In genomic region chr11:65204143-65204542, GRCh38 we compare ENCODE assay signal across 26 cellular contexts. TPM values are rescaled to one million over a fixed set of nuclear protein-coding genes. Genes with fewer than 3 reads are reported as not detected.
A peak's percentile ranks its signal among the peaks of the same experiment; 100 is the strongest.
DNase-seq lines count a peak whose midpoint lies in the region; ATAC-seq and TF ChIP-seq lines count a peak whose summit lies in the region.
"Had no signal": no experiment of that assay in that cellular context is flagged by ENCODE, and none has a peak within 500 bp of the region (broad histone marks: within the 10 kb centered on the region; RNA-seq: fewer than 3 reads in every experiment).

No MANE protein-coding gene starts in this region.

- no peak overlapping the region for H3K4me3 Mint-ChIP-seq in activated T-cell treated with anti-CD3 and anti-CD28 coated beads, Interleukin-2, amount 50 U/mL, for 24 hours
- peak overlapping the region; percentile 60 for H3K4me3 Mint-ChIP-seq in WTC11
- no peak overlapping the region for H3K4me3 Mint-ChIP-seq in osteocyte (ENCODE audit: unreplicated experiment)
- H3K4me3 Mint-ChIP-seq: activated CD8-positive, alpha-beta T cell treated with anti-CD3 and anti-CD28 coated beads for 36 hours; activated naive CD8-positive, alpha-beta T cell treated with anti-CD3 and anti-CD28 coated beads, Interleukin-2, amount 50 U/mL, for 24 hours; CD14-positive monocyte; dendritic cell treated with granulocyte-macrophage colony-stimulating factor and Interleukin-4, amounts not matched to agents 40 ng/mL and 50 ng/mL, for 4 days; nephron; stimulated activated naive CD8-positive, alpha-beta T cell treated with anti-CD3 and anti-CD28 coated beads, Interleukin-15, Interleukin-2, amounts not matched to agents 100 ng/mL and 50 ng/mL, for 24 hours had no signal

- H3K27me3 ChIP-seq in sigmoid colon = no peaks in the 10 kb centered on the region
- H3K27me3 ChIP-seq: esophagus muscularis mucosa, heart left ventricle, pancreas, testis had no signal

- CTCF ChIA-PET in WTC11 (lab: Charles Lee) = interaction anchor here (0.6 to 6.3 kb wide), 28 partner anchors 10 to 400 kb away, joined by 3 to 82 read pairs (median 5); partner anchors contain the start of genes CAPN1, CDC42EP2, POLA2 and VPS51

- peaks cover 62% of the 10 kb centered on the region for H3K36me3 Mint-ChIP-seq in activated T-cell treated with anti-CD3 and anti-CD28 coated beads, Interleukin-2, amount 50 U/mL, for 24 hours (ENCODE audit: low read depth)
- H3K36me3 Mint-ChIP-seq in WTC11 = peaks cover 43% of the 10 kb centered on the region
- peaks cover 28% of the 10 kb centered on the region for H3K36me3 Mint-ChIP-seq in osteocyte (ENCODE audit: unreplicated experiment)

- H3K4me3 ChIP-seq in sigmoid colon = no peak overlapping the region
- H3K4me3 ChIP-seq: esophagus muscularis mucosa, heart left ventricle, pancreas, PC-9 had no signal

- TF ChIP-seq EP300 in sigmoid colon (IDR thresholded peaks at IDR 0.05) = no peak

- ATAC-seq in WTC11 (peak; percentile 11), HG02571 (IDR thresholded peaks at IDR 0.05; ENCODE audit: unreplicated experiment) (no peak)

- no peak overlapping the region for H3K27ac Mint-ChIP-seq in activated T-cell treated with anti-CD3 and anti-CD28 coated beads, Interleukin-2, amount 50 U/mL, for 24 hours
- H3K27ac Mint-ChIP-seq in WTC11 = peak overlapping the region; percentile 85
- no peak overlapping the region for H3K27ac Mint-ChIP-seq in osteocyte (ENCODE audit: unreplicated experiment)
- H3K27ac Mint-ChIP-seq: activated CD8-positive, alpha-beta T cell treated with anti-CD3 and anti-CD28 coated beads for 36 hours; activated naive CD8-positive, alpha-beta T cell treated with anti-CD3 and anti-CD28 coated beads, Interleukin-2, amount 50 U/mL, for 24 hours; dendritic cell treated with granulocyte-macrophage colony-stimulating factor and Interleukin-4, amounts not matched to agents 40 ng/mL and 50 ng/mL, for 4 days; nephron; stimulated activated naive CD8-positive, alpha-beta T cell treated with anti-CD3 and anti-CD28 coated beads, Interleukin-15, Interleukin-2, amounts not matched to agents 100 ng/mL and 50 ng/mL, for 24 hours had no signal

- peaks cover 2% of the 10 kb centered on the region for H3K4me1 Mint-ChIP-seq in activated T-cell treated with anti-CD3 and anti-CD28 coated beads, Interleukin-2, amount 50 U/mL, for 24 hours (ENCODE audit: low read depth)
- H3K4me1 Mint-ChIP-seq in WTC11 = peaks cover 16% of the 10 kb centered on the region
- H3K4me1 Mint-ChIP-seq in osteocyte (ENCODE audit: unreplicated experiment) = peaks cover 3% of the 10 kb centered on the region
- H3K4me1 Mint-ChIP-seq: activated naive CD8-positive, alpha-beta T cell treated with anti-CD3 and anti-CD28 coated beads, Interleukin-2, amount 50 U/mL, for 24 hours; nephron had no signal

- POLR2A ChIA-PET in WTC11 (lab: Charles Lee) = interaction anchor here (0.5 to 1.1 kb wide), 4 partner anchors 21 to 1343 kb away, joined by 3 read pairs; partner anchors contain the start of gene POLA2

- H3K27me3 Mint-ChIP-seq in activated T-cell treated with anti-CD3 and anti-CD28 coated beads, Interleukin-2, amount 50 U/mL, for 24 hours = no peaks in the 10 kb centered on the region
- H3K27me3 Mint-ChIP-seq in WTC11 (ENCODE audit: low read depth) (no peaks in the 10 kb centered on the region), osteocyte (ENCODE audit: unreplicated experiment) (no peaks in the 10 kb centered on the region)
- H3K27me3 Mint-ChIP-seq: activated CD8-positive, alpha-beta T cell treated with anti-CD3 and anti-CD28 coated beads for 36 hours; activated naive CD8-positive, alpha-beta T cell treated with anti-CD3 and anti-CD28 coated beads, Interleukin-2, amount 50 U/mL, for 24 hours; dendritic cell treated with granulocyte-macrophage colony-stimulating factor and Interleukin-4, amounts not matched to agents 40 ng/mL and 50 ng/mL, for 4 days; stimulated activated naive CD8-positive, alpha-beta T cell treated with anti-CD3 and anti-CD28 coated beads, Interleukin-15, Interleukin-2, amounts not matched to agents 100 ng/mL and 50 ng/mL, for 24 hours had no signal

- intact Hi-C loops in sigmoid colon (cut with DNase I) = loop anchor here (10.0 kb wide), 1 partner anchor 51 kb away; no protein-coding TSS in a partner anchor

- 96% methylated on average over 15 of the region's 15 CpGs for WGBS in sigmoid colon, 2 donors

- DNase-seq in activated T-cell treated with anti-CD3 and anti-CD28 coated beads, Interleukin-2, amount 50 U/mL, for 24 hours = peak; percentile 25
- DNase-seq in activated T-cell treated with anti-CD3 and anti-CD28 coated beads for 4 hours = no peak
- DNase-seq in WTC11 (ENCODE audit: low spot score) = peak; percentile 12
- DNase-seq in islet precursor cell = peak; percentile 51
- peak; percentile 48 for DNase-seq in sigmoid colon
- DNase-seq in DMS 273 (lab: John Stamatoyannopoulos, UW; ENCODE audit: unreplicated experiment) = no peak
- DNase-seq in osteocyte (ENCODE audit: extremely low spot score, unreplicated experiment) = no peak
- DNase-seq: GF-D8, MM.1S, NCI-H2029 treated with DMSO at 0.1 percent for 48 hours, NCI-H524 treated with DMSO at 0.1 percent for 48 hours had no signal

- H3K4me1 ChIP-seq in sigmoid colon = no peaks in the 10 kb centered on the region
- H3K4me1 ChIP-seq: heart left ventricle, pancreas, testis had no signal

- H3K9me3 Mint-ChIP-seq in activated T-cell treated with anti-CD3 and anti-CD28 coated beads, Interleukin-2, amount 50 U/mL, for 24 hours = no peaks in the 10 kb centered on the region
- H3K9me3 Mint-ChIP-seq in WTC11 (no peaks in the 10 kb centered on the region), osteocyte (ENCODE audit: unreplicated experiment) (no peaks in the 10 kb centered on the region)
- H3K9me3 Mint-ChIP-seq: activated CD8-positive, alpha-beta T cell treated with anti-CD3 and anti-CD28 coated beads for 36 hours; activated naive CD8-positive, alpha-beta T cell treated with anti-CD3 and anti-CD28 coated beads, Interleukin-2, amount 50 U/mL, for 24 hours; CD14-positive monocyte; dendritic cell treated with granulocyte-macrophage colony-stimulating factor and Interleukin-4, amounts not matched to agents 40 ng/mL and 50 ng/mL, for 4 days; nephron; stimulated activated naive CD8-positive, alpha-beta T cell treated with anti-CD3 and anti-CD28 coated beads, Interleukin-15, Interleukin-2, amounts not matched to agents 100 ng/mL and 50 ng/mL, for 24 hours had no signal

- TF ChIP-seq CTCF in WTC11 (IDR thresholded peaks at IDR 0.05) = no peak
- no peak for TF ChIP-seq CTCF in sigmoid colon (IDR thresholded peaks at IDR 0.05)
- no peak for TF ChIP-seq CTCF in osteocyte (IDR thresholded peaks at IDR 0.05)

- H3K9me3 ChIP-seq in sigmoid colon = no peaks in the 10 kb centered on the region
- H3K9me3 ChIP-seq: esophagus muscularis mucosa, heart left ventricle, pancreas, testis had no signal

- TF ChIP-seq POLR2A in sigmoid colon (IDR thresholded peaks at IDR 0.05) = no peak

- peaks cover 27 to 89% (median 49%) of the 10 kb centered on the region in 4 donors for H3K36me3 ChIP-seq in sigmoid colon

- no peak overlapping the region for H3K27ac ChIP-seq in sigmoid colon
- H3K27ac ChIP-seq: esophagus muscularis mucosa, heart left ventricle, KMS-11, pancreas, testis had no signal

TF ChIP-seq in WTC11, 78 proteins besides CTCF, POLR2A, EP300 and RAD21:
- TF ChIP-seq ZNF263 (CRISPR knock-in tag; IDR thresholded peaks at IDR 0.05; ENCODE audit: low read depth) (peak; percentile 41; the same call in 1 of the 2 replicates), AR (CRISPR knock-in tag; IDR thresholded peaks at IDR 0.05) (no peak), NR1H2 (CRISPR knock-in tag; IDR thresholded peaks at IDR 0.05) (no peak)
- TF ChIP-seq, protein P1, sequence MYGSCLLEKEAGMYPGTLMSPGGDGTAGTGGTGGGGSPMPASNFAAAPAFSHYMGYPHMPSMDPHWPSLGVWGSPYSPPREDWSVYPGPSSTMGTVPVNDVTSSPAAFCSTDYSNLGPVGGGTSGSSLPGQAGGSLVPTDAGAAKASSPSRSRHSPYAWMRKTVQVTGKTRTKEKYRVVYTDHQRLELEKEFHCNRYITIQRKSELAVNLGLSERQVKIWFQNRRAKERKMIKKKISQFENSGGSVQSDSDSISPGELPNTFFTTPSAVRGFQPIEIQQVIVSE (CRISPR knock-in tag; IDR thresholded peaks at IDR 0.05; ENCODE audit: borderline replicate concordance) = no peak
- TF ChIP-seq, protein P2, sequence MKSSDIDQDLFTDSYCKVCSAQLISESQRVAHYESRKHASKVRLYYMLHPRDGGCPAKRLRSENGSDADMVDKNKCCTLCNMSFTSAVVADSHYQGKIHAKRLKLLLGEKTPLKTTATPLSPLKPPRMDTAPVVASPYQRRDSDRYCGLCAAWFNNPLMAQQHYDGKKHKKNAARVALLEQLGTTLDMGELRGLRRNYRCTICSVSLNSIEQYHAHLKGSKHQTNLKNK (CRISPR knock-in tag; IDR thresholded peaks at IDR 0.05) = no peak

RNA-seq across cellular contexts. Expression of gene CAPN1, which starts 22.4 kb away (rescaled TPM):
- total RNA-seq in WTC11 (2021) = 204 to 257 TPM (median 218 TPM) in 3 replicates
- 100 to 1,000 TPM in 3 of 4 donors, 10 to 100 TPM in 1; 84.5 to 193 (median 133) TPM for total RNA-seq in sigmoid colon
- 100 to 1,000 TPM; 156 to 245 (median 210) TPM for polyA plus RNA-seq in sigmoid colon
- 154 and 155 TPM in 2 replicates for total RNA-seq in osteocyte

RNA-seq across cellular contexts. Expression of gene SPDYC, which starts 34.1 kb away (rescaled TPM):
- total RNA-seq in WTC11 (2021) = 0.27 to 0.35 TPM (median 0.32 TPM) in 3 replicates
- not detected for total RNA-seq in sigmoid colon
- not detected for polyA plus RNA-seq in sigmoid colon
- not detected in 2 replicates for total RNA-seq in osteocyte
- total RNA-seq: A172; activated CD8-positive, alpha-beta T cell treated with anti-CD3 and anti-CD28 coated beads for 36 hours; esophagus muscularis mucosa; heart left ventricle; lung microvascular endothelial cell; pancreas; PC-9 had no signal
- polyA plus RNA-seq: heart left ventricle had no signal

RNA-seq across cellular contexts. Expression of gene POLA2, which starts 57.6 kb away (rescaled TPM):
- total RNA-seq in WTC11 (2021) = 26.9 to 35.6 TPM (median 28.5 TPM) in 3 replicates
- 1 to 10 TPM; 3.6 to 8.8 (median 4.8) TPM for total RNA-seq in sigmoid colon
- polyA plus RNA-seq in sigmoid colon = 10 to 100 TPM in 1 of 3 donors, 1 to 10 TPM in 2; 4.6 to 13.4 (median 5.4) TPM
- total RNA-seq in osteocyte = 5.9 and 9.3 TPM in 2 replicates

Comparison
In these comparisons a context has a peak if more than half of its experiments do, and no peak if none do; other contexts are left out.
1. DNase-seq: peak in activated T-cell treated with anti-CD3 and anti-CD28 coated beads, Interleukin-2, amount 50 U/mL, for 24 hours (single experiment), WTC11 (single experiment), islet precursor cell (single experiment) and sigmoid colon (single experiment); none in activated T-cell treated with anti-CD3 and anti-CD28 coated beads for 4 hours (single experiment), DMS 273 (single experiment) and osteocyte (single experiment).